Comparison of ENCODE assay signal across 1 cellular context in genomic region chr1:42960693-42961559, GRCh38.
TF ChIP-seq lines count a peak whose summit lies in the region.

No MANE protein-coding gene starts in this region.

TF ChIP-seq in SK-N-SH, 30 proteins besides CTCF, POLR2A, EP300 and RAD21 (continued from another document):
- TF ChIP-seq REST (IDR thresholded peaks at IDR 0.05; ENCODE audit: low read depth, low read length) (no peak), EZH2phosphoT487 (IDR thresholded peaks at IDR 0.05; ENCODE audit: borderline replicate concordance, low read depth) (no peak), USF2 (IDR thresholded peaks at IDR 0.05; ENCODE audit: borderline replicate concordance, low read depth, low read length) (no peak), FOSL2 (IDR thresholded peaks at IDR 0.05; ENCODE audit: borderline replicate concordance, low read depth) (no peak), TAF1 (IDR thresholded peaks at IDR 0.05; ENCODE audit: borderline replicate concordance, low read depth, low read length) (no peak)
